In genomic region chr12:41577995-41578394, GRCh38 we compare ENCODE assay signal across 24 cellular contexts.
"Had no signal": no experiment of that assay in that cellular context is flagged by ENCODE, and none has a peak within 500 bp of the region (broad histone marks: within the 10 kb centered on the region; RNA-seq: fewer than 3 reads in every experiment).

No MANE protein-coding gene starts in this region.

- H3K4me1 ChIP-seq: esophagus muscularis mucosa, parathyroid adenoma, prostate gland, right atrium auricular region, suprapubic skin, transverse colon had no signal

- H3K27me3 Mint-ChIP-seq: stimulated activated naive CD8-positive, alpha-beta T cell treated with anti-CD3 and anti-CD28 coated beads, Interleukin-15, amount 100 ng/mL, for 72 hours had no signal

- H3K27ac ChIP-seq: coronary artery, esophagus muscularis mucosa, neural progenitor cell, parathyroid adenoma, prostate gland, right atrium auricular region, suprapubic skin, transverse colon had no signal

- H3K27ac Mint-ChIP-seq: memory B cell; natural killer cell; neural progenitor cell; stimulated activated naive CD8-positive, alpha-beta T cell treated with anti-CD3 and anti-CD28 coated beads, Interleukin-15, amount 100 ng/mL, for 72 hours had no signal

- H3K36me3 Mint-ChIP-seq: memory B cell, natural killer cell had no signal

- H3K9me3 Mint-ChIP-seq: memory B cell had no signal

- H3K4me3 Mint-ChIP-seq: memory B cell; natural killer cell; neural progenitor cell; stimulated activated naive CD8-positive, alpha-beta T cell treated with anti-CD3 and anti-CD28 coated beads, Interleukin-15, amount 100 ng/mL, for 72 hours had no signal

- H3K9ac ChIP-seq: neural progenitor cell, parathyroid adenoma had no signal

- ATAC-seq: left lobe of liver; natural killer cell; sciatic nerve; stimulated activated naive CD8-positive, alpha-beta T cell treated with anti-CD3 and anti-CD28 coated beads, Interleukin-15, amount 100 ng/mL, for 72 hours had no signal

- H3K4me3 ChIP-seq: coronary artery, esophagus muscularis mucosa, lung, neural progenitor cell, prostate gland, right atrium auricular region, smooth muscle cell, suprapubic skin, transverse colon had no signal

- DNase-seq: dermis blood vessel endothelial cell; effector memory CD4-positive, alpha-beta T cell; hypothalamus; kidney; natural killer cell; stimulated activated CD4-positive, alpha-beta T cell treated with anti-CD3 and anti-CD28 coated beads, Interleukin-12 subunit alpha, Interleukin-12 subunit beta, amount 100 ng/mL, for 4 hours; stimulated activated CD4-positive, alpha-beta T cell treated with anti-CD3 and anti-CD28 coated beads, Interleukin-1b, Interleukin-23, amount 100 ng/mL, for 48 hours; stimulated activated CD4-positive, alpha-beta T cell treated with anti-CD3 and anti-CD28 coated beads, Interleukin-4, amount 100 ng/mL, for 1 hour; stimulated activated CD8-positive, alpha-beta memory T cell treated with anti-CD3 and anti-CD28 coated beads, Interleukin-4, amount 100 ng/mL, for 48 hours; stimulated activated naive CD4-positive, alpha-beta T cell; stimulated activated naive CD8-positive, alpha-beta T cell treated with anti-CD3 and anti-CD28 coated beads, Interleukin-15, amount 100 ng/mL, for 72 hours; transverse colon had no signal

- H3K4me1 Mint-ChIP-seq: memory B cell; natural killer cell; stimulated activated naive CD8-positive, alpha-beta T cell treated with anti-CD3 and anti-CD28 coated beads, Interleukin-15, amount 100 ng/mL, for 72 hours had no signal

- H3K36me3 ChIP-seq: neural progenitor cell, prostate gland, right atrium auricular region, suprapubic skin, transverse colon had no signal

- H3K27me3 ChIP-seq: esophagus muscularis mucosa, neural progenitor cell, right atrium auricular region, suprapubic skin, transverse colon had no signal

- H3K9me3 ChIP-seq: esophagus muscularis mucosa, prostate gland, right atrium auricular region, suprapubic skin, transverse colon had no signal
